ENCODE assay signal across 8 cellular contexts in the genomic region with DNA sequence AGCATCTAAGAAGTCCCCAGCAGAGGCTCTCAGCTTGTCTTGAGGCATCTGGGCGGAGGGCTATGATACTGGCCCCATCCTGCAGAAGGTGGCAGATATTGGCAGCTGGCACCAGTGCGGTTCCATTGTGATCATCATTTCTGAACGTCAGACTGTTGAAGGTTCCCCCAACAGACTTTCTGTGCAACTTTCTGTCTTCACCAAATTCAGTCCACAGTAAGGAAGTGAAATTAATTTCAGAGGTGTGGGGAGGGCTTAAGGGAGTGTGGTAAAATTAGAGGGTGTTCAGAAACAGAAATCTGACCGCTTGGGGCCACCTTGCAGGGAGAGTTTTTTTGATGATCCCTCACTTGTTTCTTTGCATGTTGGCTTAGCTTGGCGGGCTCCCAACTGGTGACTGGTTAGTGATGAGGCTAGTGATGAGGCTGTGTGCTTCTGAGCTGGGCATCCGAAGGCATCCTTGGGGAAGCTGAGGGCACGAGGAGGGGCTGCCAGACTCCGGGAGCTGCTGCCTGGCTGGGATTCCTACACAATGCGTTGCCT. TPM values are rescaled to one million over a fixed set of nuclear protein-coding genes. Genes with fewer than 3 reads are reported as not detected.
DNase-seq lines count a peak whose midpoint lies in the region; ATAC-seq and TF ChIP-seq lines count a peak whose summit lies in the region.

Gene CIITA (plus strand): TSS at position 404 of the 543 bp plus-strand sequence. CDS start 129 bp downstream, at position 533.

- no peaks in the 10 kb centered on the region for H3K36me3 ChIP-seq in esophagus squamous epithelium

- DNase-seq in H4 (ENCODE audit: low spot score) = peak; percentile 83
- peak; percentile 53 to 56 for DNase-seq in Kasumi-1 (lab: John Stamatoyannopoulos, UW)
- peak; percentile 15 to 20 for DNase-seq in activated CD4-positive, alpha-beta T cell treated with anti-CD3 and anti-CD28 coated beads, Interleukin-2, amount 50 U/mL, for 4 hours
- peak; percentile 50 for DNase-seq in esophagus squamous epithelium (lab: John Stamatoyannopoulos, UW)
- peak; percentile 92 for DNase-seq in posterior vena cava (ENCODE audit: low spot score)
- no peak for DNase-seq in NCI-H1092 treated with DMSO at 0.1 percent for 48 hours (lab: John Stamatoyannopoulos, UW)
- DNase-seq in D341Med (ENCODE audit: low spot score) = no peak

- intact Hi-C loops in esophagus squamous epithelium (cut with DNase I) = no loop called here
- intact Hi-C loops in posterior vena cava (cut with DNase I) = no loop called here

- TF ChIP-seq CTCF in esophagus squamous epithelium (IDR thresholded peaks at IDR 0.05) = peak in 1 of 6 experiments; percentile 4

- H3K4me1 ChIP-seq in esophagus squamous epithelium = peaks cover 12 to 49% (median 25%) of the 10 kb centered on the region in 3 donors

- peak within 1 kb of the TSS in 3 of 4 donors; percentile 6 to 72 (median 59) for H3K27ac ChIP-seq in esophagus squamous epithelium

- peaks cover 0 to 46% (median 0%) of the 10 kb centered on the region in 4 donors for H3K27me3 ChIP-seq in esophagus squamous epithelium

- TF ChIP-seq POLR2A in esophagus squamous epithelium (IDR thresholded peaks at IDR 0.05) = peak in 1 of 4 donors; percentile 68

- peak within 1 kb of the TSS in 2 of 4 donors; percentile 52 to 80 for H3K4me3 ChIP-seq in esophagus squamous epithelium

- ATAC-seq in GM18498 (IDR thresholded peaks at IDR 0.05; ENCODE audit: unreplicated experiment) = peak; percentile 51

- WGBS in esophagus squamous epithelium, 2 donors = 24% methylated on average over 6 to 8 of the region's 9 CpGs

- no peaks in the 10 kb centered on the region for H3K9me3 ChIP-seq in esophagus squamous epithelium

RNA-seq across cellular contexts. Expression of gene CIITA, which starts in this region (rescaled TPM):
- total RNA-seq in H4 (2014; rRNA removed; shearing (Covaris generic)) = 0.19 and 0.72 TPM in 2 replicates
- total RNA-seq in esophagus squamous epithelium (10 to 100 TPM in 1 of 4 donors, 1 to 10 TPM in 3; 3.2 to 12.6 (median 5.7) TPM), posterior vena cava (10 to 100 TPM; 10.0 to 11.9 TPM)

Comparison
In these comparisons a context has a peak if more than half of its experiments do, and no peak if none do; other contexts are left out.
1. Peak in DNase-seq in H4; RNA of the gene not detected or under 1 TPM.
2. DNase-seq: peak in Kasumi-1 (2 of 2), activated CD4-positive, alpha-beta T cell treated with anti-CD3 and anti-CD28 coated beads, Interleukin-2, amount 50 U/mL, for 4 hours (2 of 2), esophagus squamous epithelium (single experiment) and posterior vena cava (single experiment); none in NCI-H1092 treated with DMSO at 0.1 percent for 48 hours (single experiment) and D341Med (single experiment).